In the genomic region with DNA sequence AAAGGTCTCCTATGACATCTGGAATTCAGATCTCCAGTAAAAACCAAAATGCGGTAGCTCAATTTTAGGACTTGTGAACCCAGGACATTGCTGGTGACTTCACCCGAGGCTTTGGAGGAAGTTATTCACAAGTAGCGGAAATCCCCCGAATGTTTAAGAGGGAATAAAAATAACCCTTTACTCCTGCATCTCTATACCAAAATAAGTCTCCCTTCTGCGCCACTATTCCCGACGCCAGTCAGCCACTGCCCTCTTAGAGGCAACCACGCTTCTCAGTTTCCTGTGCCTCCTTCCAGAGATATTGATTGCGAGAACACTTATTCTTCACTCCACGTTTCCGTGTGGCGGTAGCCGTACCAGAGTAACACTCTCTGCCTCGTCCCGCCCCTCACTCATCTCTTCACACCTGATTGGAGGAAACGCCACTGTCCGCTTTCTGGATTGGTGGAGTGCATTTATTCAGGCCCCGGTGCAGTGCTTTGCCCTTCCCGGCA, we compare ENCODE assay signal across 8 cellular contexts. TPM values are rescaled to one million over a fixed set of nuclear protein-coding genes. Genes with fewer than 3 reads are reported as not detected.
DNase-seq lines count a peak whose midpoint lies in the region; ATAC-seq lines count a peak whose summit lies in the region.

No MANE protein-coding gene starts in this region.

- CTCF ChIA-PET in CD8-positive, alpha-beta memory T cell (lab: Charles Lee): no interaction called here

- H3K27me3 ChIP-seq in CD8-positive, alpha-beta memory T cell (ENCODE audit: insufficient read depth, low read length, poor library complexity, severe bottlenecking): no peaks in the 10 kb centered on the region
- H3K27me3 ChIP-seq in iPS-15b (ENCODE audit: control insufficient read depth, insufficient read depth, low read length): no peaks in the 10 kb centered on the region

- peaks cover 9 to 11% (median 10%) of the 10 kb centered on the region in 3 donors for H3K4me1 Mint-ChIP-seq in CD8-positive, alpha-beta memory T cell
- H3K4me1 Mint-ChIP-seq in activated T-cell treated with anti-CD3 and anti-CD28 coated beads, Interleukin-2, amount 50 U/mL, for 24 hours (ENCODE audit: low read depth): peaks cover 10% of the 10 kb centered on the region

- no peaks in the 10 kb centered on the region for H3K9me3 ChIP-seq in CD8-positive, alpha-beta memory T cell (ENCODE audit: low read length)
- H3K9me3 ChIP-seq in iPS-15b (ENCODE audit: control insufficient read depth, insufficient read depth, low read length): no peaks in the 10 kb centered on the region

- DNase-seq in CD8-positive, alpha-beta memory T cell: peak; percentile 9 to 57 (median 36)
- DNase-seq in MV-4-11 (lab: John Stamatoyannopoulos, UW) (peak; percentile 90), EL (no peak), NCI-H748 (lab: John Stamatoyannopoulos, UW; ENCODE audit: unreplicated experiment) (no peak)
- DNase-seq in activated T-cell treated with anti-CD3 and anti-CD28 coated beads, Interleukin-2, amount 50 U/mL, for 24 hours: peak; percentile 70
- DNase-seq in stimulated activated CD8-positive, alpha-beta memory T cell treated with anti-CD3 and anti-CD28 coated beads, Interleukin-4, amount 100 ng/mL, for 48 hours: peak; percentile 63

- peak overlapping the region; percentile 60 to 92 (median 80) for H3K4me3 Mint-ChIP-seq in CD8-positive, alpha-beta memory T cell
- peak overlapping the region; percentile 60 for H3K4me3 Mint-ChIP-seq in activated T-cell treated with anti-CD3 and anti-CD28 coated beads, Interleukin-2, amount 50 U/mL, for 24 hours

- no peaks in the 10 kb centered on the region for H3K4me1 ChIP-seq in CD8-positive, alpha-beta memory T cell (ENCODE audit: insufficient read depth, low read length)
- H3K4me1 ChIP-seq in iPS-15b (ENCODE audit: control insufficient read depth, insufficient read depth, low read length): peaks cover 7% of the 10 kb centered on the region

- peak; percentile 92 for ATAC-seq in GM21423 (IDR thresholded peaks at IDR 0.05; ENCODE audit: unreplicated experiment)

- no peaks in the 10 kb centered on the region for H3K36me3 ChIP-seq in CD8-positive, alpha-beta memory T cell (ENCODE audit: insufficient read depth, low read length)
- no peaks in the 10 kb centered on the region for H3K36me3 ChIP-seq in iPS-15b (ENCODE audit: control insufficient read depth, insufficient read depth, low read length)

- no peak overlapping the region for H3K27ac ChIP-seq in CD8-positive, alpha-beta memory T cell (ENCODE audit: low read depth, low read length)

- peak overlapping the region; percentile 54 for H3K9ac ChIP-seq in iPS-15b (ENCODE audit: low read depth, low read length)

- H3K4me3 ChIP-seq in CD8-positive, alpha-beta memory T cell (ENCODE audit: low read length): peak overlapping the region; percentile 41
- peak overlapping the region; percentile 46 for H3K4me3 ChIP-seq in iPS-15b (ENCODE audit: low read depth, low read length)

- H3K9me3 Mint-ChIP-seq in CD8-positive, alpha-beta memory T cell: peaks cover 0 to 9% (median 5%) of the 10 kb centered on the region in 5 donors
- no peaks in the 10 kb centered on the region for H3K9me3 Mint-ChIP-seq in activated T-cell treated with anti-CD3 and anti-CD28 coated beads, Interleukin-2, amount 50 U/mL, for 24 hours

- POLR2A ChIA-PET in CD8-positive, alpha-beta memory T cell (lab: Charles Lee): no interaction called here

- H3K27me3 Mint-ChIP-seq in CD8-positive, alpha-beta memory T cell: peaks cover 22 to 41% of the 10 kb centered on the region in 2 donors
- peaks cover 38% of the 10 kb centered on the region for H3K27me3 Mint-ChIP-seq in activated T-cell treated with anti-CD3 and anti-CD28 coated beads, Interleukin-2, amount 50 U/mL, for 24 hours

- peak overlapping the region in 5 of 8 donors; percentile 28 to 71 (median 63) for H3K27ac Mint-ChIP-seq in CD8-positive, alpha-beta memory T cell
- peak overlapping the region; percentile 79 for H3K27ac Mint-ChIP-seq in activated T-cell treated with anti-CD3 and anti-CD28 coated beads, Interleukin-2, amount 50 U/mL, for 24 hours

- H3K36me3 Mint-ChIP-seq in CD8-positive, alpha-beta memory T cell: no peaks in the 10 kb centered on the region
- H3K36me3 Mint-ChIP-seq in activated T-cell treated with anti-CD3 and anti-CD28 coated beads, Interleukin-2, amount 50 U/mL, for 24 hours (ENCODE audit: low read depth): no peaks in the 10 kb centered on the region

RNA-seq across cellular contexts. Expression of gene EMP2, which starts 27.4 kb away (rescaled TPM):
- not detected for total RNA-seq in CD8-positive, alpha-beta memory T cell
- not detected for polyA plus RNA-seq in CD8-positive, alpha-beta memory T cell

Comparison
In these comparisons a context has a peak if more than half of its experiments do, and no peak if none do; other contexts are left out.
1. DNase-seq: peak in CD8-positive, alpha-beta memory T cell (5 of 5), MV-4-11 (single experiment), activated T-cell treated with anti-CD3 and anti-CD28 coated beads, Interleukin-2, amount 50 U/mL, for 24 hours (single experiment) and stimulated activated CD8-positive, alpha-beta memory T cell treated with anti-CD3 and anti-CD28 coated beads, Interleukin-4, amount 100 ng/mL, for 48 hours (single experiment); none in EL (single experiment) and NCI-H748 (single experiment).